In genomic region chr21:43854773-43855633, GRCh38 we compare ENCODE assay signal across 8 cellular contexts. TPM values are rescaled to one million over a fixed set of nuclear protein-coding genes. Genes with fewer than 3 reads are reported as not detected.
DNase-seq lines count a peak whose midpoint lies in the region; ATAC-seq and TF ChIP-seq lines count a peak whose summit lies in the region.

No MANE protein-coding gene starts in this region.

- peak overlapping the region; percentile 68 for H3K4me3 Mint-ChIP-seq in activated CD8-positive, alpha-beta T cell treated with anti-CD3 and anti-CD28 coated beads, Interleukin-2, amount 10 ng/mL, durations not matched to agents 7 days and 5 days
- H3K4me3 Mint-ChIP-seq in stimulated activated naive CD8-positive, alpha-beta T cell treated with anti-CD3 and anti-CD28 coated beads, Interleukin-15, Interleukin-2, amounts not matched to agents 100 ng/mL and 50 ng/mL, for 24 hours = peak overlapping the region; percentile 30

- in situ Hi-C loops in HAP-1 (cut with MboI; ENCODE audit: low sequenced_read_pairs) = no loop called here

- TF ChIP-seq CTCF in cardiac muscle cell (IDR thresholded peaks at IDR 0.05; ENCODE audit: low read depth, low read length) = no peak
- TF ChIP-seq CTCF in left ventricle myocardium inferior (IDR thresholded peaks at IDR 0.05; ENCODE audit: borderline replicate concordance) = no peak
- no peak for TF ChIP-seq CTCF in psoas muscle (IDR thresholded peaks at IDR 0.05)

- POLR2A ChIA-PET in activated CD8-positive, alpha-beta T cell treated with anti-CD3 and anti-CD28 coated beads, Interleukin-2, amount 10 ng/mL, durations not matched to agents 7 days and 5 days (lab: Charles Lee) = no interaction called here

- H3K4me1 ChIP-seq in cardiac muscle cell (ENCODE audit: low read depth) (peaks cover 9% of the 10 kb centered on the region), left ventricle myocardium inferior (peaks cover 5% of the 10 kb centered on the region), psoas muscle (peaks cover under 1% of the 10 kb centered on the region), HAP-1 (no peaks in the 10 kb centered on the region)

- peaks cover 6% of the 10 kb centered on the region for H3K36me3 Mint-ChIP-seq in activated CD8-positive, alpha-beta T cell treated with anti-CD3 and anti-CD28 coated beads, Interleukin-2, amount 10 ng/mL, durations not matched to agents 7 days and 5 days (ENCODE audit: low read depth)
- H3K36me3 Mint-ChIP-seq in stimulated activated naive CD8-positive, alpha-beta T cell treated with anti-CD3 and anti-CD28 coated beads, Interleukin-15, Interleukin-2, amounts not matched to agents 100 ng/mL and 50 ng/mL, for 24 hours (ENCODE audit: low read depth) = no peaks in the 10 kb centered on the region

- no peaks in the 10 kb centered on the region for H3K9me3 ChIP-seq in cardiac muscle cell (ENCODE audit: low read depth)
- no peaks in the 10 kb centered on the region for H3K9me3 ChIP-seq in left ventricle myocardium inferior (replicated peaks)
- no peaks in the 10 kb centered on the region for H3K9me3 ChIP-seq in psoas muscle
- no peaks in the 10 kb centered on the region for H3K9me3 ChIP-seq in HAP-1

- H3K27me3 Mint-ChIP-seq in activated CD8-positive, alpha-beta T cell treated with anti-CD3 and anti-CD28 coated beads, Interleukin-2, amount 10 ng/mL, durations not matched to agents 7 days and 5 days (ENCODE audit: low read depth) = no peaks in the 10 kb centered on the region
- H3K27me3 Mint-ChIP-seq in stimulated activated naive CD8-positive, alpha-beta T cell treated with anti-CD3 and anti-CD28 coated beads, Interleukin-15, Interleukin-2, amounts not matched to agents 100 ng/mL and 50 ng/mL, for 24 hours = peaks cover 16% of the 10 kb centered on the region

- H3K4me1 Mint-ChIP-seq in activated CD8-positive, alpha-beta T cell treated with anti-CD3 and anti-CD28 coated beads, Interleukin-2, amount 10 ng/mL, durations not matched to agents 7 days and 5 days (ENCODE audit: low read depth) = peaks cover 42% of the 10 kb centered on the region
- peaks cover 24% of the 10 kb centered on the region for H3K4me1 Mint-ChIP-seq in stimulated activated naive CD8-positive, alpha-beta T cell treated with anti-CD3 and anti-CD28 coated beads, Interleukin-15, Interleukin-2, amounts not matched to agents 100 ng/mL and 50 ng/mL, for 24 hours (ENCODE audit: low read depth)

- H3K27me3 ChIP-seq in cardiac muscle cell (no peaks in the 10 kb centered on the region), left ventricle myocardium inferior (ENCODE audit: low read depth) (no peaks in the 10 kb centered on the region), psoas muscle (ENCODE audit: insufficient read depth in 3 of 3, low read length in 2 of 3) (no peaks in the 10 kb centered on the region), HAP-1 (ENCODE audit: low read depth) (no peaks in the 10 kb centered on the region)

- peak overlapping the region; percentile 95 for H3K27ac Mint-ChIP-seq in activated CD8-positive, alpha-beta T cell treated with anti-CD3 and anti-CD28 coated beads, Interleukin-2, amount 10 ng/mL, durations not matched to agents 7 days and 5 days
- H3K27ac Mint-ChIP-seq in stimulated activated naive CD8-positive, alpha-beta T cell treated with anti-CD3 and anti-CD28 coated beads, Interleukin-15, Interleukin-2, amounts not matched to agents 100 ng/mL and 50 ng/mL, for 24 hours = peak overlapping the region; percentile 78

- H3K9me3 Mint-ChIP-seq in activated CD8-positive, alpha-beta T cell treated with anti-CD3 and anti-CD28 coated beads, Interleukin-2, amount 10 ng/mL, durations not matched to agents 7 days and 5 days (ENCODE audit: insufficient read depth) = peaks cover 3% of the 10 kb centered on the region
- H3K9me3 Mint-ChIP-seq in stimulated activated naive CD8-positive, alpha-beta T cell treated with anti-CD3 and anti-CD28 coated beads, Interleukin-15, Interleukin-2, amounts not matched to agents 100 ng/mL and 50 ng/mL, for 24 hours = peaks cover 4% of the 10 kb centered on the region

- H3K4me3 ChIP-seq in cardiac muscle cell (no peak overlapping the region), left ventricle myocardium inferior (no peak overlapping the region), psoas muscle (no peak overlapping the region), HAP-1 (no peak overlapping the region)

- H3K27ac ChIP-seq in cardiac muscle cell = no peak overlapping the region
- H3K27ac ChIP-seq in left ventricle myocardium inferior (replicated peaks) = no peak overlapping the region
- H3K27ac ChIP-seq in psoas muscle = no peak overlapping the region

- H3K36me3 ChIP-seq in cardiac muscle cell = no peaks in the 10 kb centered on the region
- no peaks in the 10 kb centered on the region for H3K36me3 ChIP-seq in left ventricle myocardium inferior
- no peaks in the 10 kb centered on the region for H3K36me3 ChIP-seq in psoas muscle (ENCODE audit: insufficient read depth in 1 of 2, low read depth in 1 of 2)
- no peaks in the 10 kb centered on the region for H3K36me3 ChIP-seq in HAP-1 (replicated peaks)

- WGBS in psoas muscle, 3 donors = 75 to 82% (median 76%) methylated on average over 24 to 26 of the region's 26 CpGs

- ATAC-seq in HG03342 (IDR thresholded peaks at IDR 0.05; ENCODE audit: unreplicated experiment) (peak; percentile 73), psoas muscle (no peak)
- ATAC-seq in activated CD8-positive, alpha-beta T cell treated with anti-CD3 and anti-CD28 coated beads, Interleukin-2, amount 10 ng/mL, durations not matched to agents 7 days and 5 days = peak; percentile 98

- CTCF ChIA-PET in activated CD8-positive, alpha-beta T cell treated with anti-CD3 and anti-CD28 coated beads, Interleukin-2, amount 10 ng/mL, durations not matched to agents 7 days and 5 days (lab: Charles Lee) = interaction anchor here (0.9 to 1.2 kb wide), 3 partner anchors 9 to 44 kb away, joined by 3 read pairs; no protein-coding TSS in a partner anchor

- DNase-seq in cardiac muscle cell (ENCODE audit: low read depth in 1 of 2, low spot score in 1 of 2) (peak; percentile 22 to 28), left ventricle myocardium inferior (no peak), NCI-H2227 (lab: John Stamatoyannopoulos, UW; ENCODE audit: unreplicated experiment) (no peak), psoas muscle (no peak), HAP-1 (ENCODE audit: low spot score in 2 of 2) (no peak)
- peak; percentile 86 for DNase-seq in activated CD8-positive, alpha-beta T cell treated with anti-CD3 and anti-CD28 coated beads, Interleukin-2, amount 10 ng/mL, durations not matched to agents 7 days and 5 days

- intact Hi-C loops in left ventricle myocardium inferior (cut with micrococcal nuclease) (no loop called here), psoas muscle (cut with DNase I) (no loop called here)

RNA-seq across cellular contexts. Expression of gene AGPAT3, which starts 10.0 kb away (rescaled TPM):
- total RNA-seq in cardiac muscle cell (19.4 and 23.6 TPM in 2 replicates), left ventricle myocardium inferior (79.6 TPM), psoas muscle (100 to 1,000 TPM in 1 of 4 donors, 10 to 100 TPM in 3; 47.9 to 117 (median 64.4) TPM)
- polyA plus RNA-seq in cardiac muscle cell (12.4 and 20.1 TPM in 2 replicates), psoas muscle (10 to 100 TPM; 28.4 to 70.0 (median 35.7) TPM)
- total RNA-seq in activated CD8-positive, alpha-beta T cell treated with anti-CD3 and anti-CD28 coated beads, Interleukin-2, amount 10 ng/mL, durations not matched to agents 7 days and 5 days = 10 to 100 TPM; 70.4 to 72.5 TPM

Comparison
In these comparisons a context has a peak if more than half of its experiments do, and no peak if none do; other contexts are left out.
1. DNase-seq: peak in cardiac muscle cell (2 of 2) and activated CD8-positive, alpha-beta T cell treated with anti-CD3 and anti-CD28 coated beads, Interleukin-2, amount 10 ng/mL, durations not matched to agents 7 days and 5 days (single experiment); none in left ventricle myocardium inferior (single experiment), NCI-H2227 (single experiment), psoas muscle (0 of 2) and HAP-1 (0 of 2).
2. ATAC-seq: peak in HG03342 (single experiment) and activated CD8-positive, alpha-beta T cell treated with anti-CD3 and anti-CD28 coated beads, Interleukin-2, amount 10 ng/mL, durations not matched to agents 7 days and 5 days (single experiment); none in psoas muscle (0 of 4).